In genomic region chr22:20996598-20997535, GRCh38 we compare ENCODE assay signal across 21 cellular contexts. TPM values are rescaled to one million over a fixed set of nuclear protein-coding genes. Genes with fewer than 3 reads are reported as not detected.
A peak's percentile ranks its signal among the peaks of the same experiment; 100 is the strongest.
DNase-seq lines count a peak whose midpoint lies in the region; ATAC-seq, FAIRE-seq and TF ChIP-seq lines count a peak whose summit lies in the region.
"Had no signal": no experiment of that assay in that cellular context is flagged by ENCODE, and none has a peak within 500 bp of the region (broad histone marks: within the 10 kb centered on the region; RNA-seq: fewer than 3 reads in every experiment).

No MANE protein-coding gene starts in this region.

- DNase-seq in right cardiac atrium (peak in 2 of 3 donors; percentile 60 to 61), Right ventricle myocardium superior (no peak), GM12878 (ENCODE audit: low read depth, low spot score) (no peak), neural crest cell (ENCODE audit: low read depth, low spot score) (no peak), amygdala (lab: John Stamatoyannopoulos, UW) (no peak), globus pallidus (ENCODE audit: low spot score) (no peak), AML-193 (lab: John Stamatoyannopoulos, UW) (no peak)
- DNase-seq: MM.1S, NCI-H1092, NCI-H146, NCI-H2081, NCI-H2171 treated with DMSO at 0.1 percent for 48 hours, NCI-H446 treated with DMSO at 0.1 percent for 48 hours, OCI-M1 had no signal

- SMC1A ChIA-PET in GM12878 (lab: Charles Lee; ENCODE audit: uncharacterized antibody, unreplicated experiment), result no interaction called here

- peak; percentile 23; the same call in 1 of the 2 replicates for TF ChIP-seq POLR2A in GM12878 (IDR thresholded peaks at IDR 0.05; ENCODE audit: low read depth, low read length)

- H3K9me3 Mint-ChIP-seq in neural crest cell, result no peaks in the 10 kb centered on the region

- no peak for TF ChIP-seq EP300 in GM12878 (IDR thresholded peaks at IDR 0.05; ENCODE audit: borderline replicate concordance in 1 of 2, control insufficient read depth in 1 of 2, low read depth in 2 of 2, low read length in 2 of 2)

- H3K27me3 Mint-ChIP-seq in neural crest cell (ENCODE audit: low read depth), result peaks cover 3% of the 10 kb centered on the region

- peaks cover 16% of the 10 kb centered on the region for H3K79me2 ChIP-seq in GM12878 (ENCODE audit: control insufficient read depth, insufficient read depth, low read length)

- no peak for TF ChIP-seq RAD21 in GM12878 (IDR thresholded peaks at IDR 0.05; ENCODE audit: insufficient read depth, low read depth, low read length)

- no peak overlapping the region for H3K27ac ChIP-seq in right cardiac atrium (ENCODE audit: low read length)
- H3K27ac ChIP-seq in GM12878 (ENCODE audit: control insufficient read depth, insufficient read depth), result no peak overlapping the region
- H3K27ac ChIP-seq: BLaER1 treated with 17β-estradiol and CSF1 and Interleukin-3, amounts not matched to agents 10 nM and 100 nM had no signal

- intact Hi-C loops in right cardiac atrium (cut with DNase I), result no loop called here
- intact Hi-C loops in Right ventricle myocardium superior (cut with DNase I), result no loop called here
- intact Hi-C loops in GM12878 (cut with micrococcal nuclease; ENCODE audit: unreplicated experiment), result no loop called here

- H3K36me3 Mint-ChIP-seq in neural crest cell (ENCODE audit: low read depth), result no peaks in the 10 kb centered on the region

- CTCF ChIA-PET in GM12878 (lab: Yijun Ruan, JAX), result no interaction called here

- H3K9me3 ChIP-seq in right cardiac atrium (ENCODE audit: control insufficient read depth, low read length), result no peaks in the 10 kb centered on the region
- no peaks in the 10 kb centered on the region for H3K9me3 ChIP-seq in GM12878 (replicated peaks; ENCODE audit: control insufficient read depth, insufficient read depth, low read length)
- H3K9me3 ChIP-seq: BLaER1 treated with 17β-estradiol and CSF1 and Interleukin-3, amounts not matched to agents 10 nM and 100 nM had no signal

- H3K4me3 ChIP-seq in right cardiac atrium (ENCODE audit: low read length) (no peak overlapping the region), GM12878 (no peak overlapping the region)
- H3K4me3 ChIP-seq: BLaER1 treated with 17β-estradiol and CSF1 and Interleukin-3, amounts not matched to agents 10 nM and 100 nM had no signal

- H3K4me2 ChIP-seq in GM12878 (ENCODE audit: control insufficient read depth, insufficient read depth), result no peak overlapping the region
- H3K4me2 ChIP-seq: BLaER1 treated with 17β-estradiol and CSF1 and Interleukin-3, amounts not matched to agents 10 nM and 100 nM had no signal

- H3K27me3 ChIP-seq in right cardiac atrium (ENCODE audit: control insufficient read depth, insufficient read depth) (no peaks in the 10 kb centered on the region), GM12878 (replicated peaks in 1 of 2; ENCODE audit: control insufficient read depth in 2 of 2, insufficient read depth in 2 of 2, low read length in 1 of 2) (no peaks in the 10 kb centered on the region)
- H3K27me3 ChIP-seq: BLaER1 treated with 17β-estradiol and CSF1 and Interleukin-3, amounts not matched to agents 10 nM and 100 nM had no signal

- H3K27ac Mint-ChIP-seq in neural crest cell (ENCODE audit: unreplicated experiment), result no peak overlapping the region

- TF ChIP-seq CTCF in GM12878 (IDR thresholded peaks at IDR 0.05 in 2 of 3, conservative IDR thresholded peaks at IDR 0.05 in 1 of 3; ENCODE audit: control insufficient read depth in 2 of 3, extremely low read depth in 1 of 3, insufficient read depth in 1 of 3, low read depth in 3 of 3, low read length in 3 of 3) (no peak), neural crest cell (conservative IDR thresholded peaks at IDR 0.05) (no peak)

- no peak overlapping the region for H2AFZ ChIP-seq in GM12878 (ENCODE audit: control insufficient read depth, low read depth, low read length)

- H3K4me1 Mint-ChIP-seq in neural crest cell, result peaks cover 13% of the 10 kb centered on the region

- POLR2A ChIA-PET in GM12878 (lab: Charles Lee), result no interaction called here

- H3K9ac ChIP-seq in GM12878 (ENCODE audit: control insufficient read depth, insufficient read depth, low read length), result no peak overlapping the region

- H3K36me3 ChIP-seq in GM12878 (ENCODE audit: control insufficient read depth in 2 of 2, insufficient read depth in 2 of 2, low read length in 1 of 2), result peaks cover 2 to 5% of the 10 kb centered on the region in 2 experiments; a peak in 2 of 4 replicates

- no peaks in the 10 kb centered on the region for H4K20me1 ChIP-seq in GM12878 (ENCODE audit: control insufficient read depth, insufficient read depth)

- RAD21 ChIA-PET in GM12878 (lab: Charles Lee; ENCODE audit: unreplicated experiment), result no interaction called here

- peak overlapping the region; percentile 77 for H3K4me3 Mint-ChIP-seq in neural crest cell

- BruUV-seq in GM12878 (replicated peaks; lab: Mats Ljungman, UMichigan), result no TSS peak

- peaks cover 7% of the 10 kb centered on the region for H3K4me1 ChIP-seq in right cardiac atrium (ENCODE audit: control insufficient read depth, insufficient read depth, low read length)
- peaks cover 5% of the 10 kb centered on the region for H3K4me1 ChIP-seq in GM12878 (ENCODE audit: control insufficient read depth, insufficient read depth, low read length)

- in situ Hi-C loops in GM12878 (cut with MboI), result no loop called here

- FAIRE-seq in GM12878 (lab: Jason Lieb, UNC), result no peak
- FAIRE-seq: D721Med, H54 had no signal

- no peak for ATAC-seq in right cardiac atrium
- ATAC-seq in Right ventricle myocardium superior (ENCODE audit: poor library complexity), result no peak
- ATAC-seq in GM12878, result no peak

- WGBS in right cardiac atrium, result 85% methylated on average over 27 of the region's 27 CpGs
- 97% methylated on average over 26 of the region's 27 CpGs for WGBS in GM12878 (ENCODE audit: insufficient coverage, insufficient replicate concordance, low lambda C conversion rate, missing lambda C conversion rate)

RNA-seq across cellular contexts. Expression of gene THAP7, which starts 5.1 kb away (rescaled TPM):
- total RNA-seq in right cardiac atrium (10 to 100 TPM; 23.2 to 25.2 (median 23.8) TPM), Right ventricle myocardium superior (19.4 TPM), GM12878 (2014; rRNA removed) (52.2 and 52.9 TPM in 2 replicates), GM12878 (2014; rRNA removed; fragmentation: Illumina TruSeq; extraction: Trizol) (10.5 and 13.6 TPM in 2 replicates), GM12878 (2021) (30.5 and 35.7 TPM in 2 replicates), neural crest cell (35.4 and 37.0 TPM in 2 replicates)
- polyA plus RNA-seq in right cardiac atrium (38.2 TPM), GM12878 (2011; rRNA removed) (8.3 and 16.9 TPM in 2 replicates), GM12878 (2014; fragmentation: Illumina TruSeq; extraction: Trizol) (3.5 and 10.5 TPM in 2 replicates), GM12878 (2014; fragmentation: Nextera tagmentation; extraction: Ambion mirVana) (1 to 10 TPM in 1 of 2 experiments, under 1 TPM in 1; 0.66 to 6.9 TPM), GM12878 (2014; rRNA removed) (52.8 and 53.4 TPM in 2 replicates), GM12878 (2016; fragmentation: Nextera tagmentation; extraction: Ambion mirVana) (10 to 100 TPM; 54.4 to 58.3 TPM)
- 41.0 and 46.0 TPM in 2 replicates for total RNA-seq in GM12878 (2013; cell fraction: nucleolus; rRNA removed)
- 5.7 TPM for polyA plus RNA-seq in GM12878 (2011; ENCODE audit: low read depth)
- 24.9 and 45.9 TPM in 2 replicates for polyA plus RNA-seq in GM12878 (2011; cell fraction: cytosol; rRNA removed)
- polyA plus RNA-seq in GM12878 (2011; cell fraction: nucleus; rRNA removed), result 46.3 and 60.5 TPM in 2 replicates
- 19.7 and 19.8 TPM in 2 replicates for polyA plus RNA-seq in GM12878 (2012)
- 10.5 and 27.7 TPM in 2 replicates for polyA minus RNA-seq in GM12878 (2011; rRNA and poly(A)+ RNA removed)
- polyA minus RNA-seq in GM12878 (2011; cell fraction: cytosol; rRNA and poly(A)+ RNA removed), result 8.0 and 9.8 TPM in 2 replicates
- 49.2 and 68.4 TPM in 2 replicates for polyA minus RNA-seq in GM12878 (2011; cell fraction: nucleus; rRNA and poly(A)+ RNA removed)

RNA-seq across cellular contexts. Expression of gene LZTR1, which starts 14.8 kb away (rescaled TPM):
- total RNA-seq in right cardiac atrium (10 to 100 TPM; 28.3 to 33.2 (median 31.1) TPM), Right ventricle myocardium superior (24.7 TPM), GM12878 (2014; rRNA removed) (31.8 and 35.2 TPM in 2 replicates), GM12878 (2014; rRNA removed; fragmentation: Illumina TruSeq; extraction: Trizol) (13.9 and 14.5 TPM in 2 replicates), GM12878 (2021) (42.8 and 50.3 TPM in 2 replicates), neural crest cell (88.7 and 94.5 TPM in 2 replicates)
- polyA plus RNA-seq in right cardiac atrium (20.4 TPM), GM12878 (2011; rRNA removed) (8.7 and 17.5 TPM in 2 replicates), GM12878 (2014; fragmentation: Illumina TruSeq; extraction: Trizol) (16.6 and 25.1 TPM in 2 replicates), GM12878 (2014; fragmentation: Nextera tagmentation; extraction: Ambion mirVana) (1 to 10 TPM in 1 of 2 experiments, under 1 TPM in 1; 0.82 to 1.1 TPM), GM12878 (2014; rRNA removed) (44.0 and 50.1 TPM in 2 replicates), GM12878 (2016; fragmentation: Nextera tagmentation; extraction: Ambion mirVana) (10 to 100 TPM; 15.0 to 21.2 TPM)
- total RNA-seq in GM12878 (2013; cell fraction: nucleolus; rRNA removed), result 77.5 and 89.4 TPM in 2 replicates
- 10.7 TPM for polyA plus RNA-seq in GM12878 (2011; ENCODE audit: low read depth)
- 12.6 and 20.5 TPM in 2 replicates for polyA plus RNA-seq in GM12878 (2011; cell fraction: cytosol; rRNA removed)
- 168 and 188 TPM in 2 replicates for polyA plus RNA-seq in GM12878 (2011; cell fraction: nucleus; rRNA removed)
- 19.4 and 21.7 TPM in 2 replicates for polyA plus RNA-seq in GM12878 (2012)
- polyA minus RNA-seq in GM12878 (2011; rRNA and poly(A)+ RNA removed), result 17.0 and 18.1 TPM in 2 replicates
- 7.6 TPM in 2 replicates for polyA minus RNA-seq in GM12878 (2011; cell fraction: cytosol; rRNA and poly(A)+ RNA removed)
- polyA minus RNA-seq in GM12878 (2011; cell fraction: nucleus; rRNA and poly(A)+ RNA removed), result 35.8 and 46.1 TPM in 2 replicates

RNA-seq across cellular contexts. Expression of gene P2RX6, which starts 18.1 kb away (rescaled TPM):
- 1 to 10 TPM; 1.7 to 6.7 (median 4.8) TPM for total RNA-seq in right cardiac atrium
- polyA plus RNA-seq in right cardiac atrium, result 2.1 TPM
- total RNA-seq in Right ventricle myocardium superior, result 3.9 TPM
- 0.31 and 0.34 TPM in 2 replicates for total RNA-seq in GM12878 (2013; cell fraction: nucleolus; rRNA removed)
- total RNA-seq in GM12878 (2014; rRNA removed), result 0.11 TPM in 1 of 2 replicates, not detected in the other
- total RNA-seq in GM12878 (2014; rRNA removed; fragmentation: Illumina TruSeq; extraction: Trizol), result not detected in 2 replicates
- total RNA-seq in GM12878 (2021), result 0.13 TPM in 1 of 2 replicates, not detected in the other
- not detected for polyA plus RNA-seq in GM12878 (2011; ENCODE audit: low read depth)
- polyA plus RNA-seq in GM12878 (2011; rRNA removed), result 0.06 and 0.07 TPM in 2 replicates
- polyA plus RNA-seq in GM12878 (2011; cell fraction: cytosol; rRNA removed), result 0.02 and 0.09 TPM in 2 replicates
- polyA plus RNA-seq in GM12878 (2011; cell fraction: nucleus; rRNA removed), result 0.66 and 0.70 TPM in 2 replicates
- 0.08 and 0.14 TPM in 2 replicates for polyA plus RNA-seq in GM12878 (2012)
- polyA plus RNA-seq in GM12878 (2014; fragmentation: Illumina TruSeq; extraction: Trizol), result 0.03 TPM in 1 of 2 replicates, not detected in the other
- polyA plus RNA-seq in GM12878 (2014; fragmentation: Nextera tagmentation; extraction: Ambion mirVana), result not detected
- not detected in 2 replicates for polyA plus RNA-seq in GM12878 (2014; rRNA removed)
- under 1 TPM; 0.06 to 0.21 TPM for polyA plus RNA-seq in GM12878 (2016; fragmentation: Nextera tagmentation; extraction: Ambion mirVana)
- polyA minus RNA-seq in GM12878 (2011; rRNA and poly(A)+ RNA removed), result 0.15 TPM in 1 of 2 replicates, not detected in the other
- polyA minus RNA-seq in GM12878 (2011; cell fraction: cytosol; rRNA and poly(A)+ RNA removed), result not detected in 2 replicates
- polyA minus RNA-seq in GM12878 (2011; cell fraction: nucleus; rRNA and poly(A)+ RNA removed), result 0.12 and 0.57 TPM in 2 replicates
- total RNA-seq in neural crest cell, result 3.4 and 4.5 TPM in 2 replicates

RNA-seq across cellular contexts. Expression of gene AIFM3, which starts 29.8 kb away (rescaled TPM):
- total RNA-seq in right cardiac atrium (1 to 10 TPM; 1.0 to 2.1 (median 1.4) TPM), Right ventricle myocardium superior (0.67 TPM), GM12878 (2014; rRNA removed) (0.11 and 0.34 TPM in 2 replicates), GM12878 (2014; rRNA removed; fragmentation: Illumina TruSeq; extraction: Trizol) (not detected in 2 replicates), GM12878 (2021) (0.26 and 0.40 TPM in 2 replicates), neural crest cell (0.79 and 0.84 TPM in 2 replicates)
- polyA plus RNA-seq in right cardiac atrium (1.4 TPM), GM12878 (2011; rRNA removed) (not detected in 2 replicates), GM12878 (2014; fragmentation: Illumina TruSeq; extraction: Trizol) (not detected in 2 replicates), GM12878 (2014; fragmentation: Nextera tagmentation; extraction: Ambion mirVana) (not detected), GM12878 (2014; rRNA removed) (0.04 and 0.15 TPM in 2 replicates), GM12878 (2016; fragmentation: Nextera tagmentation; extraction: Ambion mirVana) (under 1 TPM in 1 of 2 experiments, not detected in 1; 0.06 TPM)
- 0.61 TPM in 1 of 2 replicates, not detected in the other for total RNA-seq in GM12878 (2013; cell fraction: nucleolus; rRNA removed)
- polyA plus RNA-seq in GM12878 (2011; ENCODE audit: low read depth), result not detected
- polyA plus RNA-seq in GM12878 (2011; cell fraction: cytosol; rRNA removed), result 0.03 TPM in 1 of 2 replicates, not detected in the other
- polyA plus RNA-seq in GM12878 (2011; cell fraction: nucleus; rRNA removed), result 0.24 and 0.31 TPM in 2 replicates
- 0.32 and 0.45 TPM in 2 replicates for polyA plus RNA-seq in GM12878 (2012)
- not detected in 2 replicates for polyA minus RNA-seq in GM12878 (2011; rRNA and poly(A)+ RNA removed)
- not detected in 2 replicates for polyA minus RNA-seq in GM12878 (2011; cell fraction: cytosol; rRNA and poly(A)+ RNA removed)
- not detected in 2 replicates for polyA minus RNA-seq in GM12878 (2011; cell fraction: nucleus; rRNA and poly(A)+ RNA removed)
- total RNA-seq: A673, HT1080, LHCN-M2, RPMI7951 had no signal

RNA-seq across cellular contexts. Expression of gene SLC7A4, which starts 35.5 kb away (rescaled TPM):
- total RNA-seq in right cardiac atrium (1 to 10 TPM in 2 of 4 donors, under 1 TPM in 2; 0.33 to 1.9 (median 0.77) TPM), Right ventricle myocardium superior (0.16 TPM), GM12878 (2014; rRNA removed) (0.06 and 0.27 TPM in 2 replicates), GM12878 (2014; rRNA removed; fragmentation: Illumina TruSeq; extraction: Trizol) (not detected in 2 replicates), GM12878 (2021) (0.11 and 0.21 TPM in 2 replicates), neural crest cell (0.26 and 0.43 TPM in 2 replicates)
- polyA plus RNA-seq in right cardiac atrium (0.59 TPM), GM12878 (2011; rRNA removed) (not detected in 2 replicates), GM12878 (2014; fragmentation: Illumina TruSeq; extraction: Trizol) (0.07 TPM in 1 of 2 replicates, not detected in the other), GM12878 (2014; fragmentation: Nextera tagmentation; extraction: Ambion mirVana) (not detected), GM12878 (2014; rRNA removed) (0.11 TPM in 1 of 2 replicates, not detected in the other), GM12878 (2016; fragmentation: Nextera tagmentation; extraction: Ambion mirVana) (under 1 TPM in 1 of 2 experiments, not detected in 1; 0.25 TPM)
- 0.15 TPM in 1 of 2 replicates, not detected in the other for total RNA-seq in GM12878 (2013; cell fraction: nucleolus; rRNA removed)
- not detected for polyA plus RNA-seq in GM12878 (2011; ENCODE audit: low read depth)
- polyA plus RNA-seq in GM12878 (2011; cell fraction: cytosol; rRNA removed), result not detected in 2 replicates
- not detected in 2 replicates for polyA plus RNA-seq in GM12878 (2011; cell fraction: nucleus; rRNA removed)
- not detected in 2 replicates for polyA plus RNA-seq in GM12878 (2012)
- not detected in 2 replicates for polyA minus RNA-seq in GM12878 (2011; rRNA and poly(A)+ RNA removed)
- not detected in 2 replicates for polyA minus RNA-seq in GM12878 (2011; cell fraction: cytosol; rRNA and poly(A)+ RNA removed)
- not detected in 2 replicates for polyA minus RNA-seq in GM12878 (2011; cell fraction: nucleus; rRNA and poly(A)+ RNA removed)
- total RNA-seq: A673, HT1080, RPMI7951 had no signal

Comparison
In these comparisons a context has a peak if more than half of its experiments do, and no peak if none do; other contexts are left out.
1. DNase-seq: peak in right cardiac atrium (2 of 3); none in Right ventricle myocardium superior (single experiment), GM12878 (single experiment), neural crest cell (single experiment), amygdala (0 of 56), globus pallidus (single experiment) and AML-193 (0 of 2).